Comparison of ENCODE assay signal across 20 cellular contexts in genomic region chr3:102141096-102141912, GRCh38.
DNase-seq lines count a peak whose midpoint lies in the region; TF ChIP-seq lines count a peak whose summit lies in the region.
"Had no signal": no experiment of that assay in that cellular context is flagged by ENCODE, and none has a peak within 500 bp of the region (broad histone marks: within the 10 kb centered on the region; RNA-seq: fewer than 3 reads in every experiment).

No MANE protein-coding gene starts in this region.

- no peaks in the 10 kb centered on the region for H3F3A ChIP-seq in SK-N-SH (replicated peaks; ENCODE audit: insufficient read depth)

- H3K36me3 Mint-ChIP-seq in nephron (ENCODE audit: low read depth), result no peaks in the 10 kb centered on the region
- H3K36me3 Mint-ChIP-seq: activated naive CD4-positive, alpha-beta T cell treated with anti-CD3 and anti-CD28 coated beads, Interleukin-2, amount 50 U/mL, for 24 hours had no signal

- H3K4me3 ChIP-seq in ACC112 (ENCODE audit: low read depth, low read length), result no peak overlapping the region
- no peak overlapping the region for H3K4me3 ChIP-seq in SK-N-SH (ENCODE audit: low read depth in 2 of 2, low read length in 1 of 2)
- H3K4me3 ChIP-seq in fibroblast of the aortic adventitia (ENCODE audit: low read depth, low read length), result peak overlapping the region; percentile 19
- H3K4me3 ChIP-seq: GM12878, upper lobe of right lung had no signal

- H3K9ac ChIP-seq in SK-N-SH, result no peak overlapping the region

- H3K27me3 Mint-ChIP-seq in nephron (ENCODE audit: low read depth), result no peaks in the 10 kb centered on the region
- H3K27me3 Mint-ChIP-seq: activated naive CD4-positive, alpha-beta T cell treated with anti-CD3 and anti-CD28 coated beads, Interleukin-2, amount 50 U/mL, for 24 hours; CD4-positive, alpha-beta T cell had no signal

- CTCF ChIA-PET in SK-N-SH (lab: Yijun Ruan, JAX), result interaction anchor here (2.5 kb wide), 1 partner anchor 84 kb away, joined by 5 read pairs; no protein-coding TSS in a partner anchor

- peaks cover 12% of the 10 kb centered on the region for H3K4me1 Mint-ChIP-seq in nephron
- H3K4me1 Mint-ChIP-seq: central memory CD8-positive, alpha-beta T cell had no signal

- no peaks in the 10 kb centered on the region for H3K79me2 ChIP-seq in ACC112 (ENCODE audit: control insufficient read depth, insufficient read depth, low read length, unreplicated experiment)
- no peaks in the 10 kb centered on the region for H3K79me2 ChIP-seq in SK-N-SH (ENCODE audit: insufficient read depth)

- H2AFZ ChIP-seq in ACC112 (ENCODE audit: low read length, unreplicated experiment), result peak overlapping the region; percentile 37
- H2AFZ ChIP-seq in SK-N-SH (ENCODE audit: low read depth), result no peak overlapping the region

- no peak for TF ChIP-seq RAD21 in SK-N-SH (IDR thresholded peaks at IDR 0.05; ENCODE audit: low read length)

- no peaks in the 10 kb centered on the region for H3K27me3 ChIP-seq in ACC112 (ENCODE audit: insufficient read depth, low read length)
- H3K27me3 ChIP-seq in SK-N-SH (ENCODE audit: insufficient read depth), result no peaks in the 10 kb centered on the region
- H3K27me3 ChIP-seq: upper lobe of right lung had no signal

- no peak overlapping the region for H3K4me3 Mint-ChIP-seq in nephron
- H3K4me3 Mint-ChIP-seq: activated naive CD4-positive, alpha-beta T cell treated with anti-CD3 and anti-CD28 coated beads, Interleukin-2, amount 50 U/mL, for 24 hours; CD4-positive, alpha-beta T cell; central memory CD8-positive, alpha-beta T cell had no signal

- H3K27ac ChIP-seq in ACC112 (ENCODE audit: low read depth, low read length) (peak overlapping the region; percentile 17; the same call in 1 of the 2 replicates), SK-N-SH (ENCODE audit: low read depth in 2 of 2, low read length in 1 of 2) (no peak overlapping the region; a peak in 1 of 4 replicates)
- H3K27ac ChIP-seq: upper lobe of right lung had no signal

- POLR2A ChIA-PET in SK-N-SH (lab: Yijun Ruan, JAX), result interaction anchor here (0.6 kb wide), 1 partner anchor 292 kb away, joined by 3 read pairs; the partner anchor contains the start of gene NFKBIZ

- H3K9me3 ChIP-seq in SK-N-SH, result no peaks in the 10 kb centered on the region
- H3K9me3 ChIP-seq: upper lobe of right lung had no signal

- H3K9me2 ChIP-seq in SK-N-SH, result no peaks in the 10 kb centered on the region

- H3K4me1 ChIP-seq in ACC112 (ENCODE audit: control insufficient read depth, insufficient read depth, low read length, unreplicated experiment), result peaks cover 23% of the 10 kb centered on the region
- peaks cover 2 to 24% of the 10 kb centered on the region in 2 experiments; a peak in 2 of 4 replicates for H3K4me1 ChIP-seq in SK-N-SH (ENCODE audit: control insufficient read depth in 1 of 2, insufficient read depth in 2 of 2, low read depth in 1 of 2, low read length in 1 of 2)
- H3K4me1 ChIP-seq: upper lobe of right lung had no signal

- no peak for TF ChIP-seq EP300 in SK-N-SH (IDR thresholded peaks at IDR 0.05; ENCODE audit: borderline replicate concordance in 1 of 2, low read depth in 1 of 2, low read length in 1 of 2)

- H3K27ac Mint-ChIP-seq in nephron, result peak overlapping the region; percentile 37 to 75 (median 38)
- H3K27ac Mint-ChIP-seq: activated naive CD4-positive, alpha-beta T cell treated with anti-CD3 and anti-CD28 coated beads, Interleukin-2, amount 50 U/mL, for 24 hours; CD4-positive, alpha-beta T cell had no signal

- H3K36me3 ChIP-seq in ACC112 (ENCODE audit: insufficient read depth, low read length) (no peaks in the 10 kb centered on the region), SK-N-SH (replicated peaks in 1 of 2; ENCODE audit: control insufficient read depth in 1 of 2, insufficient read depth in 2 of 2, low read length in 1 of 2) (no peaks in the 10 kb centered on the region)
- H3K36me3 ChIP-seq: upper lobe of right lung had no signal

- in situ Hi-C loops in KBM-7 (cut with MboI; ENCODE audit: low pct_unique_long_range_greater_than_20kb, low sequenced_read_pairs), result no loop called here

- no peak for DNase-seq in SK-N-SH
- peak; percentile 90 for DNase-seq in fibroblast of the aortic adventitia (ENCODE audit: low read depth)
- no peak for DNase-seq in DMS153 (lab: John Stamatoyannopoulos, UW)
- no peak for DNase-seq in KBM-7
- no peak for DNase-seq in T-helper 1 cell
- no peak for DNase-seq in NCI-H2107 (lab: John Stamatoyannopoulos, UW)
- DNase-seq: ACHN; activated CD4-positive, CD25-positive, alpha-beta regulatory T cell treated with anti-CD3 and anti-CD28 coated beads, Interleukin-2, amount 50 U/mL, for 72 hours; activated CD8-positive, alpha-beta memory T cell treated with anti-CD3 and anti-CD28 coated beads, Interleukin-2, amount 50 U/mL, for 48 hours; CD4-positive, alpha-beta T cell; glutamatergic neuron; islet precursor cell; NCI-H774; small intestine; upper lobe of right lung had no signal

- WGBS in SK-N-SH (ENCODE audit: low lambda C conversion rate), result 87% methylated on average over 5 of the region's 5 CpGs

- no peak for TF ChIP-seq CTCF in SK-N-SH (IDR thresholded peaks at IDR 0.05)
- TF ChIP-seq CTCF in fibroblast of the aortic adventitia (IDR thresholded peaks at IDR 0.05; ENCODE audit: insufficient read depth, low read length), result no peak
- no peak for TF ChIP-seq CTCF in nephron (IDR thresholded peaks at IDR 0.05; ENCODE audit: unreplicated experiment in 3 of 3)

- H3K9me3 Mint-ChIP-seq in nephron, result no peaks in the 10 kb centered on the region
- H3K9me3 Mint-ChIP-seq: CD4-positive, alpha-beta T cell; central memory CD8-positive, alpha-beta T cell had no signal

- no peaks in the 10 kb centered on the region for H4K20me1 ChIP-seq in SK-N-SH (ENCODE audit: insufficient read depth)

- no peak overlapping the region for H3K4me2 ChIP-seq in SK-N-SH

TF ChIP-seq in SK-N-SH, 30 proteins besides CTCF, POLR2A, EP300 and RAD21:
- TF ChIP-seq FOSL2 (IDR thresholded peaks at IDR 0.05; ENCODE audit: borderline replicate concordance, low read depth) (no peak), TCF12 (IDR thresholded peaks at IDR 0.05) (peak; percentile 31; the same call in 1 of the 2 replicates)
